Comparison of ENCODE assay signal across 8 cellular contexts in genomic region chr5:140356878-140357730, GRCh38. TPM values are rescaled to one million over a fixed set of nuclear protein-coding genes. Genes with fewer than 3 reads are reported as not detected.
A peak's percentile ranks its signal among the peaks of the same experiment; 100 is the strongest.
DNase-seq lines count a peak whose midpoint lies in the region; ATAC-seq and TF ChIP-seq lines count a peak whose summit lies in the region.

No MANE protein-coding gene starts in this region.

- no peak overlapping the region for H4K8ac ChIP-seq in mesendoderm (ENCODE audit: low read depth, low read length)

- H3K23ac ChIP-seq in mesendoderm (ENCODE audit: low read length): peak overlapping the region; percentile 9

- H3K79me2 ChIP-seq in DOHH2 (ENCODE audit: control insufficient read depth, low read length): no peaks in the 10 kb centered on the region
- no peaks in the 10 kb centered on the region for H3K79me2 ChIP-seq in GM23248 (ENCODE audit: insufficient read depth)
- no peaks in the 10 kb centered on the region for H3K79me2 ChIP-seq in SU-DHL-6 (ENCODE audit: insufficient read depth, low read length)
- H3K79me2 ChIP-seq in mesendoderm (ENCODE audit: control insufficient read depth, insufficient read depth, low read length): no peaks in the 10 kb centered on the region

- H2BK5ac ChIP-seq in mesendoderm (ENCODE audit: low read length): no peak overlapping the region

- H3K27ac ChIP-seq in DOHH2 (ENCODE audit: low read depth, low read length) (no peak overlapping the region), GM23248 (no peak overlapping the region), SU-DHL-6 (ENCODE audit: low read depth, low read length) (no peak overlapping the region), mesendoderm (ENCODE audit: low read depth, low read length) (no peak overlapping the region)

- no peaks in the 10 kb centered on the region for H3K36me3 ChIP-seq in DOHH2 (ENCODE audit: control insufficient read depth, low read length)
- no peaks in the 10 kb centered on the region for H3K36me3 ChIP-seq in GM23248 (ENCODE audit: low read depth)
- no peaks in the 10 kb centered on the region for H3K36me3 ChIP-seq in SU-DHL-6 (ENCODE audit: low read length)
- no peaks in the 10 kb centered on the region for H3K36me3 ChIP-seq in mesendoderm (ENCODE audit: control insufficient read depth, insufficient read depth, low read length)

- no peak for TF ChIP-seq CTCF in DOHH2 (IDR thresholded peaks at IDR 0.05; ENCODE audit: low read depth, low read length, poor library complexity, severe bottlenecking)
- TF ChIP-seq CTCF in SU-DHL-6 (IDR thresholded peaks at IDR 0.05; ENCODE audit: insufficient read depth, low read length, poor library complexity, severe bottlenecking): no peak

- H3K4ac ChIP-seq in mesendoderm (ENCODE audit: low read depth, low read length): no peak overlapping the region

- H3K79me1 ChIP-seq in mesendoderm (ENCODE audit: low read length): no peaks in the 10 kb centered on the region

- peak overlapping the region; percentile 8; the same call in 1 of the 2 replicates for H3K4me2 ChIP-seq in DOHH2 (ENCODE audit: low read length)
- H3K4me2 ChIP-seq in GM23248 (ENCODE audit: unreplicated experiment): no peak overlapping the region
- H3K4me2 ChIP-seq in SU-DHL-6 (ENCODE audit: low read depth, low read length, poor library complexity, severe bottlenecking): no peak overlapping the region
- H3K4me2 ChIP-seq in mesendoderm (ENCODE audit: low read length): no peak overlapping the region

- no peaks in the 10 kb centered on the region for H3F3A ChIP-seq in DOHH2 (ENCODE audit: control insufficient read depth, insufficient read depth)
- no peaks in the 10 kb centered on the region for H3F3A ChIP-seq in GM23248 (ENCODE audit: insufficient read depth)
- no peaks in the 10 kb centered on the region for H3F3A ChIP-seq in SU-DHL-6 (ENCODE audit: insufficient read depth)

- H4K20me1 ChIP-seq in DOHH2 (ENCODE audit: control insufficient read depth, insufficient read depth, low read depth, low read length) (no peaks in the 10 kb centered on the region), GM23248 (ENCODE audit: insufficient read depth) (no peaks in the 10 kb centered on the region), SU-DHL-6 (ENCODE audit: low read depth, low read length) (no peaks in the 10 kb centered on the region)

- H3K9me2 ChIP-seq in DOHH2 (replicated peaks; ENCODE audit: control insufficient read depth, low read length): no peaks in the 10 kb centered on the region
- H3K9me2 ChIP-seq in GM23248 (ENCODE audit: insufficient read depth): no peaks in the 10 kb centered on the region
- H3K9me2 ChIP-seq in SU-DHL-6 (replicated peaks; ENCODE audit: insufficient read depth, low read length): no peaks in the 10 kb centered on the region

- H3K4me3 ChIP-seq in DOHH2 (ENCODE audit: low read length) (no peak overlapping the region), GM23248 (peak overlapping the region; percentile 69; the same call in 1 of the 2 replicates), SU-DHL-6 (ENCODE audit: insufficient read depth, low read length, poor library complexity, severe bottlenecking) (no peak overlapping the region), mesendoderm (ENCODE audit: low read length) (no peak overlapping the region)

- H3K9ac ChIP-seq in GM23248 (no peak overlapping the region), SU-DHL-6 (ENCODE audit: low read length) (no peak overlapping the region), mesendoderm (ENCODE audit: low read length) (no peak overlapping the region)

- H3K9me3 ChIP-seq in DOHH2 (ENCODE audit: control insufficient read depth, insufficient read depth, low read length): no peaks in the 10 kb centered on the region
- H3K9me3 ChIP-seq in GM23248 (ENCODE audit: low read depth): no peaks in the 10 kb centered on the region
- H3K9me3 ChIP-seq in SU-DHL-6 (ENCODE audit: insufficient read depth, low read length): no peaks in the 10 kb centered on the region

- H3K4me1 ChIP-seq in DOHH2 (ENCODE audit: control insufficient read depth, low read length) (no peaks in the 10 kb centered on the region), GM23248 (ENCODE audit: insufficient read depth) (peaks cover 4% of the 10 kb centered on the region; the same call in 1 of the 2 replicates), mesendoderm (ENCODE audit: control insufficient read depth, low read depth, low read length) (no peaks in the 10 kb centered on the region)

- no peak overlapping the region for H2AK5ac ChIP-seq in mesendoderm (ENCODE audit: low read length)

- DNase-seq in GM23248 (peak; percentile 9), mesendoderm (no peak), NCI-H510A treated with DMSO at 0.1 percent for 48 hours (lab: John Stamatoyannopoulos, UW) (no peak), T-helper 9 cell (no peak), HCEC 1CT (no peak)

- H2BK15ac ChIP-seq in mesendoderm (replicated peaks; ENCODE audit: low read depth): no peak overlapping the region

- no peak overlapping the region for H2BK120ac ChIP-seq in mesendoderm (ENCODE audit: low read depth, low read length)

- H3K18ac ChIP-seq in mesendoderm (ENCODE audit: low read length): no peak overlapping the region

- H4K5ac ChIP-seq in mesendoderm (ENCODE audit: low read length): no peak overlapping the region

- H3K27me3 ChIP-seq in DOHH2 (ENCODE audit: control insufficient read depth, low read length): no peaks in the 10 kb centered on the region; the same call in 1 of the 2 replicates
- no peaks in the 10 kb centered on the region for H3K27me3 ChIP-seq in GM23248 (replicated peaks; ENCODE audit: insufficient read depth)
- no peaks in the 10 kb centered on the region for H3K27me3 ChIP-seq in SU-DHL-6 (ENCODE audit: low read length)
- no peaks in the 10 kb centered on the region for H3K27me3 ChIP-seq in mesendoderm (ENCODE audit: insufficient read depth, low read length, poor library complexity)

- H3K56ac ChIP-seq in mesendoderm (ENCODE audit: low read length): no peak overlapping the region

- in situ Hi-C loops in GM23248 (cut with MboI): no loop called here

- no peak for ATAC-seq in GM18858 (IDR thresholded peaks at IDR 0.05; ENCODE audit: unreplicated experiment)

- H2AFZ ChIP-seq in GM23248: peak overlapping the region; percentile 81
- H2AFZ ChIP-seq in SU-DHL-6 (ENCODE audit: low read depth, low read length, severe bottlenecking): peak overlapping the region; percentile 20

- WGBS in GM23248 (ENCODE audit: low coverage in 1 of 2, low lambda C conversion rate in 2 of 2, missing lambda C conversion rate in 2 of 2), 2 experiments: 20 to 24% methylated on average over 10 of the region's 10 CpGs
- WGBS in mesendoderm (ENCODE audit: extremely low coverage, insufficient coverage, low lambda C conversion rate): no CpG with 5 or more reads among the region's 10 CpGs

RNA-seq across cellular contexts. Expression of gene SLC4A9, which starts 2.9 kb away (rescaled TPM):
- total RNA-seq in GM23248 (2014; rRNA removed; shearing (Covaris generic)): not detected in 2 replicates
- polyA plus RNA-seq in GM23248 (2016; fragmentation: Nextera tagmentation; extraction: Ambion mirVana): not detected in 2 replicates
- not detected for polyA plus RNA-seq in mesendoderm (2013, experiment 1 of 2)
- not detected for polyA plus RNA-seq in mesendoderm (2013, experiment 2 of 2)

RNA-seq across cellular contexts. Expression of gene HBEGF, which starts 10.7 kb away (rescaled TPM):
- total RNA-seq in GM23248 (2014; rRNA removed; shearing (Covaris generic)): 7.5 and 9.5 TPM in 2 replicates
- 4.5 and 4.9 TPM in 2 replicates for polyA plus RNA-seq in GM23248 (2016; fragmentation: Nextera tagmentation; extraction: Ambion mirVana)
- polyA plus RNA-seq in mesendoderm (2013, experiment 1 of 2): 6.7 TPM
- polyA plus RNA-seq in mesendoderm (2013, experiment 2 of 2): 7.2 TPM

RNA-seq across cellular contexts. Expression of gene ANKHD1, which starts 44.5 kb away (rescaled TPM):
- total RNA-seq in GM23248 (2014; rRNA removed; shearing (Covaris generic)): 27.9 and 40.5 TPM in 2 replicates
- 24.3 and 26.1 TPM in 2 replicates for polyA plus RNA-seq in GM23248 (2016; fragmentation: Nextera tagmentation; extraction: Ambion mirVana)
- polyA plus RNA-seq in mesendoderm (2013, experiment 1 of 2): 38.3 TPM
- polyA plus RNA-seq in mesendoderm (2013, experiment 2 of 2): 37.3 TPM

RNA-seq across cellular contexts. Expression of gene PFDN1, which starts 54.2 kb away (rescaled TPM):
- 94.3 and 95.8 TPM in 2 replicates for total RNA-seq in GM23248 (2014; rRNA removed; shearing (Covaris generic))
- polyA plus RNA-seq in GM23248 (2016; fragmentation: Nextera tagmentation; extraction: Ambion mirVana): 87.0 and 99.9 TPM in 2 replicates
- polyA plus RNA-seq in mesendoderm (2013, experiment 1 of 2): 297 TPM
- polyA plus RNA-seq in mesendoderm (2013, experiment 2 of 2): 277 TPM
